15 cellular contexts compared by ENCODE assay signal in the genomic region with DNA sequence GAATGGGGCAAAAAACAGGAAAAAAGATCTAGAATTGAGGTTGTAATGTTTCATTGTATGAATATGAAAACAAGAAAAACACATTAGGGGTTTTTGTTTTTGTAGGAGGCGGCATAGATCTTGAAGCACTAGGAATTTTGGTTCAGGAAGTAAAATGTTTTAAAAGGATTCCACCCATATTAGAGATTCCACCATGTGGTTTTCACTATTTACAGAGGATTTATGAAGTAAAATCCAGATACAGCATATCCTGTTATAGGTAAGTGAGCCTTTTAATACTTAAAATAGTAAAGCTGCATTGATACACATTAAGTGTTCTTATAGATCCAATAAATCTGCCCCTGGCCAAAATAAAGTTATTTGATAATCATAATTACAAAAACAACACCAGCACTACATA.
DNase-seq lines count a peak whose midpoint lies in the region; ATAC-seq and TF ChIP-seq lines count a peak whose summit lies in the region.
"Had no signal": no experiment of that assay in that cellular context is flagged by ENCODE, and none has a peak within 500 bp of the region (broad histone marks: within the 10 kb centered on the region; RNA-seq: fewer than 3 reads in every experiment).

No MANE protein-coding gene starts in this region.

- H3K9me3 ChIP-seq in cardiac muscle cell (ENCODE audit: low read depth) = no peaks in the 10 kb centered on the region
- H3K9me3 ChIP-seq in heart right ventricle = no peaks in the 10 kb centered on the region
- no peaks in the 10 kb centered on the region for H3K9me3 ChIP-seq in smooth muscle cell (replicated peaks; ENCODE audit: low read depth)

- H3K79me2 ChIP-seq in smooth muscle cell (ENCODE audit: low read depth) = peaks cover 10% of the 10 kb centered on the region

- H2AFZ ChIP-seq in smooth muscle cell (ENCODE audit: low read depth) = no peak overlapping the region

- H3K4me3 ChIP-seq in cardiac muscle cell = no peak overlapping the region
- no peak overlapping the region for H3K4me3 ChIP-seq in heart right ventricle
- H3K4me3 ChIP-seq in smooth muscle cell = no peak overlapping the region

- H3K9ac ChIP-seq in smooth muscle cell (ENCODE audit: low read depth) = no peak overlapping the region

- peak overlapping the region; percentile 47 for H3K4me2 ChIP-seq in smooth muscle cell

- TF ChIP-seq CTCF in cardiac muscle cell (IDR thresholded peaks at IDR 0.05; ENCODE audit: low read depth, low read length) (no peak), heart right ventricle (IDR thresholded peaks at IDR 0.05) (no peak), smooth muscle cell (IDR thresholded peaks at IDR 0.05; ENCODE audit: borderline replicate concordance, insufficient read depth, poor library complexity, severe bottlenecking) (no peak)

- H3K36me3 ChIP-seq in cardiac muscle cell (no peaks in the 10 kb centered on the region), heart right ventricle (peaks cover 0 to 14% (median 1%) of the 10 kb centered on the region in 9 donors), smooth muscle cell (ENCODE audit: low read depth) (peaks cover 3% of the 10 kb centered on the region)

- intact Hi-C loops in heart right ventricle (cut with DNase I) = no loop called here

- H3K27ac ChIP-seq in cardiac muscle cell (peak overlapping the region; percentile 89), heart right ventricle (peak overlapping the region in 1 of 10 donors; percentile 1), smooth muscle cell (ENCODE audit: low read depth) (no peak overlapping the region)

- DNase-seq in cardiac muscle cell (ENCODE audit: low read depth in 1 of 2, low spot score in 1 of 2) = no peak
- DNase-seq in heart right ventricle = no peak
- peak; percentile 46 for DNase-seq in HT-29 (ENCODE audit: low spot score)
- DNase-seq in astrocyte of the hippocampus (ENCODE audit: low read depth, low spot score) = peak; percentile 17
- no peak for DNase-seq in smooth muscle cell (lab: John Stamatoyannopoulos, UW; ENCODE audit: unreplicated experiment)
- no peak for DNase-seq in mucosa of gallbladder (ENCODE audit: low spot score)
- DNase-seq in dermis blood vessel endothelial cell = no peak
- DNase-seq in NCI-H1436 treated with DMSO at 0.1 percent for 48 hours (lab: John Stamatoyannopoulos, UW) = no peak
- DNase-seq: Calu3; CD4-positive, CD25-positive, alpha-beta regulatory T cell; DMS79 treated with DMSO at 0.1 percent for 48 hours; NCI-H1417 treated with DMSO at 0.1 percent for 48 hours; NCI-H2029 treated with DMSO at 0.1 percent for 48 hours; NCI-H524; RPMI8226 had no signal

- H3K4me1 ChIP-seq in cardiac muscle cell (ENCODE audit: low read depth) = peaks cover 53% of the 10 kb centered on the region
- H3K4me1 ChIP-seq in heart right ventricle = peaks cover 0 to 29% (median 7%) of the 10 kb centered on the region in 9 donors
- H3K4me1 ChIP-seq in smooth muscle cell (ENCODE audit: low read depth) = peaks cover 11% of the 10 kb centered on the region

- no peaks in the 10 kb centered on the region for H4K20me1 ChIP-seq in smooth muscle cell (ENCODE audit: low read depth)

- no peak for ATAC-seq in heart right ventricle

- 84 to 87% methylated on average over 1 of the region's 1 CpG for whole genome bisulfite sequencing in heart right ventricle, 2 donors
- 28% methylated on average over 1 of the region's 1 CpG for WGBS in smooth muscle cell (ENCODE audit: low lambda C conversion rate)

- H3F3A ChIP-seq in smooth muscle cell (ENCODE audit: low read depth) = no peaks in the 10 kb centered on the region

- H3K27me3 ChIP-seq in cardiac muscle cell (no peaks in the 10 kb centered on the region), heart right ventricle (no peaks in the 10 kb centered on the region), smooth muscle cell (ENCODE audit: low read depth) (no peaks in the 10 kb centered on the region)

Comparison
In these comparisons a context has a peak if more than half of its experiments do, and no peak if none do; other contexts are left out.
1. DNase-seq: peak in HT-29 (single experiment) and astrocyte of the hippocampus (single experiment); none in cardiac muscle cell (0 of 2), heart right ventricle (0 of 2), smooth muscle cell (single experiment), mucosa of gallbladder (single experiment), dermis blood vessel endothelial cell (single experiment) and NCI-H1436 treated with DMSO at 0.1 percent for 48 hours (single experiment).